ENCODE assay signal across 27 cellular contexts in genomic region chr19:2788237-2788636, GRCh38. TPM values are rescaled to one million over a fixed set of nuclear protein-coding genes. Genes with fewer than 3 reads are reported as not detected.
DNase-seq lines count a peak whose midpoint lies in the region; ATAC-seq, FAIRE-seq and TF ChIP-seq lines count a peak whose summit lies in the region.
"Had no signal": no experiment of that assay in that cellular context is flagged by ENCODE, and none has a peak within 500 bp of the region (broad histone marks: within the 10 kb centered on the region; RNA-seq: fewer than 3 reads in every experiment).

No MANE protein-coding gene starts in this region.

- no peak overlapping the region for H3K23ac ChIP-seq in trophoblast cell (ENCODE audit: low read length)

- no peak for TF ChIP-seq CTCF in GM12878 (IDR thresholded peaks at IDR 0.05 in 2 of 3, conservative IDR thresholded peaks at IDR 0.05 in 1 of 3; ENCODE audit: control insufficient read depth in 2 of 3, extremely low read depth in 1 of 3, insufficient read depth in 1 of 3, low read depth in 3 of 3, low read length in 3 of 3)

- no peak for TF ChIP-seq POLR2A in GM12878 (IDR thresholded peaks at IDR 0.05; ENCODE audit: low read depth, low read length)

- peaks cover 17% of the 10 kb centered on the region for H3K36me3 Mint-ChIP-seq in activated naive CD4-positive, alpha-beta T cell treated with anti-CD3 and anti-CD28 coated beads, Interleukin-2, amount 10 ng/mL, durations not matched to agents 7 days and 5 days
- H3K36me3 Mint-ChIP-seq in activated naive CD4-positive, alpha-beta T cell treated with anti-CD3 and anti-CD28 coated beads, Interleukin-2, amount 50 U/mL, for 72 hours = peaks cover 4 to 36% of the 10 kb centered on the region in 2 donors
- H3K36me3 Mint-ChIP-seq in IgD-negative memory B cell = peaks cover 4% of the 10 kb centered on the region

- H3K79me1 ChIP-seq in trophoblast cell (ENCODE audit: low read length) = peaks cover 3% of the 10 kb centered on the region

- intact Hi-C loops in GM12878 (cut with micrococcal nuclease; ENCODE audit: unreplicated experiment) = loop anchor here (2.0 to 10.0 kb wide), 2 partner anchors 31 to 513 kb away; partner anchors contain the start of gene ZNF554

- H3K9me3 Mint-ChIP-seq in activated naive CD4-positive, alpha-beta T cell treated with anti-CD3 and anti-CD28 coated beads, Interleukin-2, amount 10 ng/mL, durations not matched to agents 7 days and 5 days = no peaks in the 10 kb centered on the region
- no peaks in the 10 kb centered on the region for H3K9me3 Mint-ChIP-seq in activated naive CD4-positive, alpha-beta T cell treated with anti-CD3 and anti-CD28 coated beads, Interleukin-2, amount 50 U/mL, for 72 hours
- no peaks in the 10 kb centered on the region for H3K9me3 Mint-ChIP-seq in IgD-negative memory B cell
- H3K9me3 Mint-ChIP-seq: activated T-helper 17 cell treated with anti-CD3 and anti-CD28 coated beads, Interleukin-2, amount 50 U/mL, for 72 hours had no signal

- H4K8ac ChIP-seq in trophoblast cell (ENCODE audit: low read depth, low read length) = no peak overlapping the region

- no peak overlapping the region for H2AFZ ChIP-seq in GM12878 (ENCODE audit: control insufficient read depth, low read depth, low read length)
- H2AFZ ChIP-seq in trophoblast cell (ENCODE audit: insufficient read depth, low read length, poor library complexity) = no peak overlapping the region
- H2AFZ ChIP-seq: PC-9 had no signal

- H4K20me1 ChIP-seq in GM12878 (ENCODE audit: control insufficient read depth, insufficient read depth) = no peaks in the 10 kb centered on the region

- 98% methylated on average over 5 of the region's 5 CpGs for WGBS in GM12878 (ENCODE audit: insufficient coverage, insufficient replicate concordance, low lambda C conversion rate, missing lambda C conversion rate)
- WGBS in trophoblast cell (ENCODE audit: extremely low coverage, insufficient coverage, insufficient read length) = no CpG with 5 or more reads among the region's 5 CpGs

- no peak overlapping the region for H3K27ac Mint-ChIP-seq in activated naive CD4-positive, alpha-beta T cell treated with anti-CD3 and anti-CD28 coated beads, Interleukin-2, amount 10 ng/mL, durations not matched to agents 7 days and 5 days
- H3K27ac Mint-ChIP-seq in activated naive CD4-positive, alpha-beta T cell treated with anti-CD3 and anti-CD28 coated beads, Interleukin-2, amount 50 U/mL, for 72 hours = peak overlapping the region in 1 of 2 donors; percentile 77
- H3K27ac Mint-ChIP-seq in IgD-negative memory B cell = peak overlapping the region; percentile 33 to 94 (median 90)
- H3K27ac Mint-ChIP-seq: activated T-helper 17 cell treated with anti-CD3 and anti-CD28 coated beads, Interleukin-2, amount 50 U/mL, for 72 hours had no signal

- H2BK12ac ChIP-seq in trophoblast cell (ENCODE audit: low read length) = no peak overlapping the region

- peak overlapping the region; percentile 33 for H3K4me3 Mint-ChIP-seq in activated naive CD4-positive, alpha-beta T cell treated with anti-CD3 and anti-CD28 coated beads, Interleukin-2, amount 10 ng/mL, durations not matched to agents 7 days and 5 days
- peak overlapping the region in 2 of 4 donors; percentile 84 to 85 for H3K4me3 Mint-ChIP-seq in IgD-negative memory B cell

- no peak overlapping the region for H3K14ac ChIP-seq in trophoblast cell (ENCODE audit: low read length)

- in situ Hi-C loops in GM12878 (cut with MboI) = no loop called here

- TF ChIP-seq EP300 in GM12878 (IDR thresholded peaks at IDR 0.05; ENCODE audit: borderline replicate concordance in 1 of 2, control insufficient read depth in 1 of 2, low read depth in 2 of 2, low read length in 2 of 2) = no peak

- H3K18ac ChIP-seq in trophoblast cell (ENCODE audit: low read length) = no peak overlapping the region

- RAD21 ChIA-PET in GM12878 (lab: Charles Lee; ENCODE audit: unreplicated experiment) = no interaction called here

- CTCF ChIA-PET in activated naive CD4-positive, alpha-beta T cell treated with anti-CD3 and anti-CD28 coated beads, Interleukin-2, amount 10 ng/mL, durations not matched to agents 7 days and 5 days (lab: Charles Lee) = no interaction called here
- CTCF ChIA-PET in GM12878 (lab: Yijun Ruan, JAX) = interaction anchor here (1.4 to 1.8 kb wide), 3 partner anchors 30 to 162 kb away, joined by 3 to 5 read pairs (median 4); no protein-coding TSS in a partner anchor

- peaks cover 7 to 12% of the 10 kb centered on the region in 2 experiments; a peak in 3 of 4 replicates for H3K36me3 ChIP-seq in GM12878 (ENCODE audit: control insufficient read depth in 2 of 2, insufficient read depth in 2 of 2, low read length in 1 of 2)
- H3K36me3 ChIP-seq in trophoblast cell (ENCODE audit: control insufficient read depth in 1 of 2, insufficient read depth in 2 of 2, low read length in 2 of 2) = peaks cover 34 to 41% of the 10 kb centered on the region in 2 experiments
- H3K36me3 ChIP-seq: transverse colon had no signal

- H3K27me3 Mint-ChIP-seq in activated naive CD4-positive, alpha-beta T cell treated with anti-CD3 and anti-CD28 coated beads, Interleukin-2, amount 10 ng/mL, durations not matched to agents 7 days and 5 days = no peaks in the 10 kb centered on the region
- H3K27me3 Mint-ChIP-seq in IgD-negative memory B cell = peaks cover 1% of the 10 kb centered on the region
- H3K27me3 Mint-ChIP-seq: activated T-helper 17 cell treated with anti-CD3 and anti-CD28 coated beads, Interleukin-2, amount 50 U/mL, for 72 hours had no signal

- no peak overlapping the region for H2BK5ac ChIP-seq in trophoblast cell (ENCODE audit: low read depth, low read length, poor library complexity)

- H2BK120ac ChIP-seq in trophoblast cell (ENCODE audit: insufficient read depth, low read length, poor library complexity) = no peak overlapping the region

- H2AK5ac ChIP-seq in trophoblast cell (ENCODE audit: low read length) = no peak overlapping the region

- H3K9ac ChIP-seq in GM12878 (ENCODE audit: control insufficient read depth, insufficient read depth, low read length) = peak overlapping the region; percentile 2; the same call in 1 of the 2 replicates
- no peak overlapping the region for H3K9ac ChIP-seq in trophoblast cell (ENCODE audit: low read length)

- H3K4ac ChIP-seq in trophoblast cell (ENCODE audit: low read depth, low read length) = peak overlapping the region; percentile 29

- SMC1A ChIA-PET in GM12878 (lab: Charles Lee; ENCODE audit: uncharacterized antibody, unreplicated experiment) = interaction anchor here (1.0 to 1.2 kb wide), 2 partner anchors 34 to 140 kb away, joined by 4 read pairs; no protein-coding TSS in a partner anchor

- ATAC-seq in activated naive CD4-positive, alpha-beta T cell treated with anti-CD3 and anti-CD28 coated beads, Interleukin-2, amount 50 U/mL, for 72 hours = no peak
- ATAC-seq in GM12878 = no peak
- ATAC-seq in GM21528 (IDR thresholded peaks at IDR 0.05; ENCODE audit: low FRiP score, unreplicated experiment) = no peak
- ATAC-seq in GM19023 (IDR thresholded peaks at IDR 0.05; ENCODE audit: unreplicated experiment) = no peak
- ATAC-seq: A549; activated T-helper 17 cell treated with anti-CD3 and anti-CD28 coated beads, Interleukin-2, amount 50 U/mL, for 72 hours; body of pancreas; left lobe of liver; Right ventricle myocardium inferior; SK-N-SH treated with all-trans-retinoic acid at 6 μM for 48 hours had no signal

- H3K4me2 ChIP-seq in GM12878 (ENCODE audit: control insufficient read depth, insufficient read depth) (peak overlapping the region; percentile 96), trophoblast cell (ENCODE audit: low read length) (no peak overlapping the region)
- H3K4me2 ChIP-seq: A549, PC-9 had no signal

- no peak for TF ChIP-seq RAD21 in GM12878 (IDR thresholded peaks at IDR 0.05; ENCODE audit: insufficient read depth, low read depth, low read length)

- H3K4me1 Mint-ChIP-seq in activated naive CD4-positive, alpha-beta T cell treated with anti-CD3 and anti-CD28 coated beads, Interleukin-2, amount 10 ng/mL, durations not matched to agents 7 days and 5 days = peaks cover 39% of the 10 kb centered on the region
- H3K4me1 Mint-ChIP-seq in IgD-negative memory B cell = peaks cover 27 to 31% (median 28%) of the 10 kb centered on the region in 3 donors

- H3K27ac ChIP-seq in GM12878 (ENCODE audit: control insufficient read depth, insufficient read depth) (no peak overlapping the region; the same call in 1 of the 2 replicates), trophoblast cell (ENCODE audit: low read depth, low read length) (no peak overlapping the region)
- H3K27ac ChIP-seq: A549, body of pancreas, PC-9, transverse colon, WERI-Rb-1 had no signal

- H3K27me3 ChIP-seq in GM12878 (replicated peaks in 1 of 2; ENCODE audit: control insufficient read depth in 2 of 2, insufficient read depth in 2 of 2, low read length in 1 of 2) = no peaks in the 10 kb centered on the region
- H3K27me3 ChIP-seq in trophoblast cell (ENCODE audit: insufficient read depth, low read length) = no peaks in the 10 kb centered on the region
- H3K27me3 ChIP-seq: BE2C, body of pancreas, dorsolateral prefrontal cortex, transverse colon had no signal

- no peak overlapping the region for H4K12ac ChIP-seq in trophoblast cell (ENCODE audit: low read depth, low read length)

- POLR2A ChIA-PET in GM12878 (lab: Charles Lee) = interaction anchor here (0.8 kb wide), 1 partner anchor 350 kb away, joined by 3 read pairs; no protein-coding TSS in a partner anchor

- H3K79me2 ChIP-seq in GM12878 (ENCODE audit: control insufficient read depth, insufficient read depth, low read length) = peaks cover 57% of the 10 kb centered on the region
- peaks cover 9% of the 10 kb centered on the region for H3K79me2 ChIP-seq in trophoblast cell (ENCODE audit: control insufficient read depth, insufficient read depth, low read length, poor library complexity)

- H3K4me1 ChIP-seq in GM12878 (ENCODE audit: control insufficient read depth, insufficient read depth, low read length) (peaks cover 35% of the 10 kb centered on the region), trophoblast cell (ENCODE audit: control insufficient read depth in 1 of 2, insufficient read depth in 2 of 2, low read length in 2 of 2) (peaks cover 5 to 6% of the 10 kb centered on the region in 2 experiments)

- no peaks in the 10 kb centered on the region for H3K9me3 ChIP-seq in GM12878 (replicated peaks; ENCODE audit: control insufficient read depth, insufficient read depth, low read length)
- no peaks in the 10 kb centered on the region for H3K9me3 ChIP-seq in trophoblast cell (ENCODE audit: insufficient read depth, low read depth, low read length)
- H3K9me3 ChIP-seq: A549, BE2C, body of pancreas, transverse colon had no signal

- no TSS peak for BruUV-seq in GM12878 (replicated peaks; lab: Mats Ljungman, UMichigan)

- no peak overlapping the region for H4K91ac ChIP-seq in trophoblast cell (ENCODE audit: low read depth, low read length)

- no peak for FAIRE-seq in GM12878 (lab: Jason Lieb, UNC)
- FAIRE-seq: A549, endothelial cell of umbilical vein had no signal

- H3K4me3 ChIP-seq in GM12878 = peak overlapping the region; percentile 87; the same call in 1 of the 2 replicates
- no peak overlapping the region for H3K4me3 ChIP-seq in trophoblast cell (ENCODE audit: low read depth, low read length)
- H3K4me3 ChIP-seq: A549, body of pancreas, dorsolateral prefrontal cortex, PC-9, transverse colon had no signal

- no peak for DNase-seq in activated naive CD4-positive, alpha-beta T cell treated with anti-CD3 and anti-CD28 coated beads, Interleukin-2, amount 10 ng/mL, durations not matched to agents 7 days and 5 days
- DNase-seq in activated naive CD4-positive, alpha-beta T cell treated with anti-CD3 and anti-CD28 coated beads, Interleukin-2, amount 50 U/mL, for 72 hours (ENCODE audit: low spot score in 2 of 2) = no peak
- DNase-seq in GM12878 (ENCODE audit: low read depth, low spot score) = no peak
- DNase-seq in trophoblast cell = no peak
- DNase-seq in NCI-H1105 (lab: John Stamatoyannopoulos, UW) = no peak
- DNase-seq: activated CD4-positive, alpha-beta T cell treated with anti-CD3 and anti-CD28 coated beads, Interleukin-2, amount 50 U/mL, for 48 hours; BE2C; body of pancreas; dorsolateral prefrontal cortex; GOT3; hypothalamus; mesenchymal stem cell; NCI-H1092; NCI-H187 treated with DMSO at 0.1 percent for 48 hours; NCI-H524 treated with DMSO at 0.1 percent for 48 hours; PC-9; transverse colon; WERI-Rb-1 had no signal

RNA-seq across cellular contexts. Expression of gene THOP1, which starts 2.9 kb away (rescaled TPM):
- 100 to 1,000 TPM in 1 of 2 donors, 10 to 100 TPM in 1; 40.5 to 145 TPM for total RNA-seq in activated naive CD4-positive, alpha-beta T cell treated with anti-CD3 and anti-CD28 coated beads, Interleukin-2, amount 50 U/mL, for 72 hours
- polyA plus RNA-seq in IgD-negative memory B cell = 54.4 TPM
- 230 and 309 TPM in 2 replicates for total RNA-seq in GM12878 (2013; cell fraction: nucleolus; rRNA removed)
- 260 and 270 TPM in 2 replicates for total RNA-seq in GM12878 (2014; rRNA removed)
- total RNA-seq in GM12878 (2014; rRNA removed; fragmentation: Illumina TruSeq; extraction: Trizol) = 75.9 and 77.5 TPM in 2 replicates
- 217 and 220 TPM in 2 replicates for total RNA-seq in GM12878 (2021)
- 25.4 TPM for polyA plus RNA-seq in GM12878 (2011; ENCODE audit: low read depth)
- 72.8 and 137 TPM in 2 replicates for polyA plus RNA-seq in GM12878 (2011; rRNA removed)
- 144 and 196 TPM in 2 replicates for polyA plus RNA-seq in GM12878 (2011; cell fraction: cytosol; rRNA removed)
- 439 and 527 TPM in 2 replicates for polyA plus RNA-seq in GM12878 (2011; cell fraction: nucleus; rRNA removed)
- polyA plus RNA-seq in GM12878 (2012) = 116 and 134 TPM in 2 replicates
- polyA plus RNA-seq in GM12878 (2014; fragmentation: Illumina TruSeq; extraction: Trizol) = 36.0 and 76.8 TPM in 2 replicates
- 1 to 10 TPM; 1.9 to 3.8 TPM for polyA plus RNA-seq in GM12878 (2014; fragmentation: Nextera tagmentation; extraction: Ambion mirVana)
- 200 and 240 TPM in 2 replicates for polyA plus RNA-seq in GM12878 (2014; rRNA removed)
- polyA plus RNA-seq in GM12878 (2016; fragmentation: Nextera tagmentation; extraction: Ambion mirVana) = 100 to 1,000 TPM; 220 to 241 TPM
- polyA minus RNA-seq in GM12878 (2011; rRNA and poly(A)+ RNA removed) = 97.9 and 180 TPM in 2 replicates
- polyA minus RNA-seq in GM12878 (2011; cell fraction: cytosol; rRNA and poly(A)+ RNA removed) = 59.6 and 71.5 TPM in 2 replicates
- 43.6 and 46.6 TPM in 2 replicates for polyA minus RNA-seq in GM12878 (2011; cell fraction: nucleus; rRNA and poly(A)+ RNA removed)
- 71.6 and 74.6 TPM in 2 replicates for polyA plus RNA-seq in trophoblast cell (2013)

RNA-seq across cellular contexts. Expression of gene SGTA, which starts 5.2 kb away (rescaled TPM):
- 10 to 100 TPM; 48.7 to 54.4 TPM for total RNA-seq in activated naive CD4-positive, alpha-beta T cell treated with anti-CD3 and anti-CD28 coated beads, Interleukin-2, amount 50 U/mL, for 72 hours
- polyA plus RNA-seq in IgD-negative memory B cell = 44.2 TPM
- total RNA-seq in GM12878 (2013; cell fraction: nucleolus; rRNA removed) = 27.0 and 30.4 TPM in 2 replicates
- 51.2 and 59.2 TPM in 2 replicates for total RNA-seq in GM12878 (2014; rRNA removed)
- 22.9 and 26.2 TPM in 2 replicates for total RNA-seq in GM12878 (2014; rRNA removed; fragmentation: Illumina TruSeq; extraction: Trizol)
- total RNA-seq in GM12878 (2021) = 69.2 and 76.3 TPM in 2 replicates
- polyA plus RNA-seq in GM12878 (2011; ENCODE audit: low read depth) = 22.0 TPM
- polyA plus RNA-seq in GM12878 (2011; rRNA removed) = 19.9 and 32.9 TPM in 2 replicates
- 70.3 and 75.7 TPM in 2 replicates for polyA plus RNA-seq in GM12878 (2011; cell fraction: cytosol; rRNA removed)
- 59.1 and 86.4 TPM in 2 replicates for polyA plus RNA-seq in GM12878 (2011; cell fraction: nucleus; rRNA removed)
- 46.1 and 46.5 TPM in 2 replicates for polyA plus RNA-seq in GM12878 (2012)
- 13.2 and 37.1 TPM in 2 replicates for polyA plus RNA-seq in GM12878 (2014; fragmentation: Illumina TruSeq; extraction: Trizol)
- polyA plus RNA-seq in GM12878 (2014; fragmentation: Nextera tagmentation; extraction: Ambion mirVana) = 1 to 10 TPM; 2.0 to 3.1 TPM
- 64.2 and 78.7 TPM in 2 replicates for polyA plus RNA-seq in GM12878 (2014; rRNA removed)
- polyA plus RNA-seq in GM12878 (2016; fragmentation: Nextera tagmentation; extraction: Ambion mirVana) = 100 to 1,000 TPM; 102 TPM
- polyA minus RNA-seq in GM12878 (2011; rRNA and poly(A)+ RNA removed) = 12.0 and 30.2 TPM in 2 replicates
- polyA minus RNA-seq in GM12878 (2011; cell fraction: cytosol; rRNA and poly(A)+ RNA removed) = 15.9 and 16.7 TPM in 2 replicates
- polyA minus RNA-seq in GM12878 (2011; cell fraction: nucleus; rRNA and poly(A)+ RNA removed) = 9.7 and 20.9 TPM in 2 replicates
- 104 and 107 TPM in 2 replicates for polyA plus RNA-seq in trophoblast cell (2013)

RNA-seq across cellular contexts. Expression of gene ZNF554, which starts 31.4 kb away (rescaled TPM):
- 1 to 10 TPM in 1 of 2 donors, under 1 TPM in 1; 0.77 to 1.8 TPM for total RNA-seq in activated naive CD4-positive, alpha-beta T cell treated with anti-CD3 and anti-CD28 coated beads, Interleukin-2, amount 50 U/mL, for 72 hours
- polyA plus RNA-seq in IgD-negative memory B cell (4.7 TPM), GM12878 (2011; rRNA removed) (1.3 and 1.7 TPM in 2 replicates), GM12878 (2014; fragmentation: Illumina TruSeq; extraction: Trizol) (1.2 and 1.4 TPM in 2 replicates), GM12878 (2014; fragmentation: Nextera tagmentation; extraction: Ambion mirVana) (under 1 TPM; 0.19 to 0.38 TPM), GM12878 (2014; rRNA removed) (0.96 and 1.3 TPM in 2 replicates), GM12878 (2016; fragmentation: Nextera tagmentation; extraction: Ambion mirVana) (1 to 10 TPM; 1.2 to 1.4 TPM)
- total RNA-seq in GM12878 (2013; cell fraction: nucleolus; rRNA removed) = 7.0 and 7.1 TPM in 2 replicates
- total RNA-seq in GM12878 (2014; rRNA removed) (1.7 and 2.1 TPM in 2 replicates), GM12878 (2014; rRNA removed; fragmentation: Illumina TruSeq; extraction: Trizol) (1.5 and 1.8 TPM in 2 replicates), GM12878 (2021) (1.7 TPM in 2 replicates)
- 0.98 TPM for polyA plus RNA-seq in GM12878 (2011; ENCODE audit: low read depth)
- polyA plus RNA-seq in GM12878 (2011; cell fraction: cytosol; rRNA removed) = 1.1 and 1.2 TPM in 2 replicates
- polyA plus RNA-seq in GM12878 (2011; cell fraction: nucleus; rRNA removed) = 1.1 TPM in 2 replicates
- 1.1 and 1.4 TPM in 2 replicates for polyA plus RNA-seq in GM12878 (2012)
- 1.3 and 1.6 TPM in 2 replicates for polyA minus RNA-seq in GM12878 (2011; rRNA and poly(A)+ RNA removed)
- polyA minus RNA-seq in GM12878 (2011; cell fraction: cytosol; rRNA and poly(A)+ RNA removed) = 0.94 and 1.6 TPM in 2 replicates
- 0.48 and 0.77 TPM in 2 replicates for polyA minus RNA-seq in GM12878 (2011; cell fraction: nucleus; rRNA and poly(A)+ RNA removed)
- 4.9 and 5.0 TPM in 2 replicates for polyA plus RNA-seq in trophoblast cell (2013)

RNA-seq across cellular contexts. Expression of gene SLC39A3, which starts 48.4 kb away (rescaled TPM):
- total RNA-seq in activated naive CD4-positive, alpha-beta T cell treated with anti-CD3 and anti-CD28 coated beads, Interleukin-2, amount 50 U/mL, for 72 hours = 10 to 100 TPM; 24.8 to 27.3 TPM
- polyA plus RNA-seq in IgD-negative memory B cell (86.9 TPM), GM12878 (2011; rRNA removed) (18.7 and 29.6 TPM in 2 replicates), GM12878 (2014; fragmentation: Illumina TruSeq; extraction: Trizol) (20.9 and 59.4 TPM in 2 replicates), GM12878 (2014; fragmentation: Nextera tagmentation; extraction: Ambion mirVana) (1 to 10 TPM in 1 of 2 experiments, under 1 TPM in 1; 0.63 to 1.1 TPM), GM12878 (2014; rRNA removed) (54.5 and 54.9 TPM in 2 replicates), GM12878 (2016; fragmentation: Nextera tagmentation; extraction: Ambion mirVana) (10 to 100 TPM; 58.7 to 67.1 TPM)
- 26.3 and 30.0 TPM in 2 replicates for total RNA-seq in GM12878 (2013; cell fraction: nucleolus; rRNA removed)
- total RNA-seq in GM12878 (2014; rRNA removed) (46.0 and 50.2 TPM in 2 replicates), GM12878 (2014; rRNA removed; fragmentation: Illumina TruSeq; extraction: Trizol) (31.2 and 33.7 TPM in 2 replicates), GM12878 (2021) (48.4 and 52.1 TPM in 2 replicates)
- 9.9 TPM for polyA plus RNA-seq in GM12878 (2011; ENCODE audit: low read depth)
- 51.6 and 59.3 TPM in 2 replicates for polyA plus RNA-seq in GM12878 (2011; cell fraction: cytosol; rRNA removed)
- polyA plus RNA-seq in GM12878 (2011; cell fraction: nucleus; rRNA removed) = 38.3 and 42.8 TPM in 2 replicates
- polyA plus RNA-seq in GM12878 (2012) = 24.3 and 28.7 TPM in 2 replicates
- polyA minus RNA-seq in GM12878 (2011; rRNA and poly(A)+ RNA removed) = 19.9 and 31.8 TPM in 2 replicates
- 15.3 and 17.2 TPM in 2 replicates for polyA minus RNA-seq in GM12878 (2011; cell fraction: cytosol; rRNA and poly(A)+ RNA removed)
- polyA minus RNA-seq in GM12878 (2011; cell fraction: nucleus; rRNA and poly(A)+ RNA removed) = 7.5 and 14.9 TPM in 2 replicates
- 22.5 and 23.8 TPM in 2 replicates for polyA plus RNA-seq in trophoblast cell (2013)

RNA-seq across cellular contexts. Expression of gene ZNF555, which starts 53.0 kb away (rescaled TPM):
- 1 to 10 TPM; 1.3 to 2.8 TPM for total RNA-seq in activated naive CD4-positive, alpha-beta T cell treated with anti-CD3 and anti-CD28 coated beads, Interleukin-2, amount 50 U/mL, for 72 hours
- polyA plus RNA-seq in IgD-negative memory B cell = 6.3 TPM
- 5.0 and 5.1 TPM in 2 replicates for total RNA-seq in GM12878 (2013; cell fraction: nucleolus; rRNA removed)
- total RNA-seq in GM12878 (2014; rRNA removed) = 0.62 and 0.71 TPM in 2 replicates
- 1.6 and 1.7 TPM in 2 replicates for total RNA-seq in GM12878 (2014; rRNA removed; fragmentation: Illumina TruSeq; extraction: Trizol)
- total RNA-seq in GM12878 (2021) = 0.90 and 1.2 TPM in 2 replicates
- polyA plus RNA-seq in GM12878 (2011; ENCODE audit: low read depth) = 1.2 TPM
- 1.9 and 2.8 TPM in 2 replicates for polyA plus RNA-seq in GM12878 (2011; rRNA removed)
- 0.70 and 0.82 TPM in 2 replicates for polyA plus RNA-seq in GM12878 (2011; cell fraction: cytosol; rRNA removed)
- polyA plus RNA-seq in GM12878 (2011; cell fraction: nucleus; rRNA removed) = 1.1 and 1.2 TPM in 2 replicates
- 1.7 and 2.3 TPM in 2 replicates for polyA plus RNA-seq in GM12878 (2012)
- 1.3 and 1.5 TPM in 2 replicates for polyA plus RNA-seq in GM12878 (2014; fragmentation: Illumina TruSeq; extraction: Trizol)
- polyA plus RNA-seq in GM12878 (2014; fragmentation: Nextera tagmentation; extraction: Ambion mirVana) = 1 to 10 TPM in 1 of 2 experiments, under 1 TPM in 1; 0.68 to 1.7 TPM
- 0.58 and 1.0 TPM in 2 replicates for polyA plus RNA-seq in GM12878 (2014; rRNA removed)
- polyA plus RNA-seq in GM12878 (2016; fragmentation: Nextera tagmentation; extraction: Ambion mirVana) = 1 to 10 TPM; 1.2 to 1.4 TPM
- 1.8 and 2.6 TPM in 2 replicates for polyA minus RNA-seq in GM12878 (2011; rRNA and poly(A)+ RNA removed)
- 0.80 and 0.83 TPM in 2 replicates for polyA minus RNA-seq in GM12878 (2011; cell fraction: cytosol; rRNA and poly(A)+ RNA removed)
- 0.60 and 0.86 TPM in 2 replicates for polyA minus RNA-seq in GM12878 (2011; cell fraction: nucleus; rRNA and poly(A)+ RNA removed)
- 3.9 and 4.1 TPM in 2 replicates for polyA plus RNA-seq in trophoblast cell (2013)
